Comparison of ENCODE assay signal across 8 cellular contexts in the genomic region with DNA sequence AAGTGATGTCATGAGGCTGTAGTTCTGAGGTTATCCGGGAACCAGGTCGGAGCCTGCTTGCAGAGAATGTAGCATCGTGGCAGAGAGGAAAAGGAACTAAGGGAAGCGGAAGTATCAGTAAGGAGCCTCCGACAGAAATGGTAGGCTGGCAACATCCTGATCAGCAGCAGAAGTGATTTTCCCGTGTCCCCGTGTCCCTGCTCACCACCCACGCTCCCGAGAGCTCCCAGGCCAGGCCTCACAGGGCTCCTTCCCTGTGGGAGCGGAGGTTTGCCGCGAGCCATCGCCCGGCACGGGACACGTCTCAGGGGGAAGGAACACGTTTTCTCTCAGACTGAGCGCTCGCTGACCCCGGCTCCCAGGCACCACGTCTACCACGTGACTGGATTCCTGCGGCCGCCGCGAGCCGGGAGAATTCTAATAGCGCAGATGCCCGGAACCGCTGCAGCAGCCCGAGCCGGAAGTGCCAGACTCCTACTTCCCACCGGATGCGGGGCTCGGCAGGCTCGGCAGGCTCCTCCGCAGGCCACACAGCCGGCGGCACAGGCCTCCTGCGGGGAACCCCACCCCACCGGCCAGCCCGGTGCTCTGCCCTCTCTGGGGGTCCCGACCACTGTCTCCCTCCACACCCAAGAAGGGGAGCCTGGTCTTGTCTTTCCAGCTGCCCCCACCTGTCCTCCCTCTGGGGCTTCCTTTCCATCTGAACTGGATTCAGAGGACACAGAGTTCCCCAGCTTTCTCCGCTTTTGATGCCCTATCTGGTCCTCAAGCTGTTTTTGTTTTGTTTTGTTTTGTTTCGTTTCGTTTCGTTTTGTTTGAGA.
DNase-seq lines count a peak whose midpoint lies in the region; ATAC-seq and TF ChIP-seq lines count a peak whose summit lies in the region.

No MANE protein-coding gene starts in this region.

- no peaks in the 10 kb centered on the region for H3K9me2 ChIP-seq in DOHH2 (replicated peaks; ENCODE audit: control insufficient read depth, low read length)

- H3K27me3 ChIP-seq in DOHH2 (ENCODE audit: control insufficient read depth, low read length): peaks cover 29% of the 10 kb centered on the region
- no peaks in the 10 kb centered on the region for H3K27me3 ChIP-seq in right lobe of liver

- no peaks in the 10 kb centered on the region for H3K79me2 ChIP-seq in DOHH2 (ENCODE audit: control insufficient read depth, low read length)

- H3K4me3 Mint-ChIP-seq in WTC11: peak overlapping the region; percentile 74

- peak overlapping the region; percentile 93 for H3K27ac Mint-ChIP-seq in WTC11

- no peaks in the 10 kb centered on the region for H3K9me3 Mint-ChIP-seq in WTC11

- TF ChIP-seq CTCF in DOHH2 (IDR thresholded peaks at IDR 0.05; ENCODE audit: low read depth, low read length, poor library complexity, severe bottlenecking) (no peak), WTC11 (IDR thresholded peaks at IDR 0.05) (no peak), coronary artery (IDR thresholded peaks at IDR 0.05) (no peak), right lobe of liver (IDR thresholded peaks at IDR 0.05) (no peak)

- H3K4me2 ChIP-seq in DOHH2 (ENCODE audit: low read length): peak overlapping the region; percentile 87

- H4K20me1 ChIP-seq in DOHH2 (ENCODE audit: control insufficient read depth, insufficient read depth, low read depth, low read length): no peaks in the 10 kb centered on the region

- POLR2A ChIA-PET in WTC11 (lab: Charles Lee): no interaction called here

- H3K36me3 Mint-ChIP-seq in WTC11: no peaks in the 10 kb centered on the region

- H3K4me3 ChIP-seq in DOHH2 (ENCODE audit: low read length) (peak overlapping the region; percentile 80), coronary artery (peak overlapping the region; percentile 74), right lobe of liver (peak overlapping the region; percentile 37 to 82 (median 56))

- H3K27me3 Mint-ChIP-seq in WTC11 (ENCODE audit: low read depth): peaks cover 26% of the 10 kb centered on the region

- H3K27ac ChIP-seq in DOHH2 (ENCODE audit: low read depth, low read length): no peak overlapping the region
- peak overlapping the region; percentile 58 to 81 for H3K27ac ChIP-seq in coronary artery
- peak overlapping the region; percentile 75 to 80 (median 76) for H3K27ac ChIP-seq in right lobe of liver

- H3K36me3 ChIP-seq in DOHH2 (ENCODE audit: control insufficient read depth, low read length) (no peaks in the 10 kb centered on the region), right lobe of liver (no peaks in the 10 kb centered on the region)

- no peaks in the 10 kb centered on the region for H3K9me3 ChIP-seq in DOHH2 (ENCODE audit: control insufficient read depth, insufficient read depth, low read length)
- H3K9me3 ChIP-seq in right lobe of liver: no peaks in the 10 kb centered on the region

- ATAC-seq in HG02759 (IDR thresholded peaks at IDR 0.05; ENCODE audit: unreplicated experiment) (peak; percentile 76), WTC11 (peak; percentile 73), right lobe of liver (peak; percentile 94 to 97 (median 96))

- intact Hi-C loops in right lobe of liver (cut with DNase I): no loop called here

- peak; percentile 77 for TF ChIP-seq POLR2A in right lobe of liver (IDR thresholded peaks at IDR 0.05)

- 6% methylated on average over 15 of the region's 47 CpGs for WGBS in right lobe of liver (ENCODE audit: insufficient coverage, low coverage, low lambda C conversion rate, missing lambda C conversion rate)

- H3K4me1 Mint-ChIP-seq in WTC11: peaks cover 16% of the 10 kb centered on the region

- DNase-seq in WTC11 (ENCODE audit: low spot score): peak; percentile 82
- peak; percentile 90 for DNase-seq in coronary artery (ENCODE audit: low spot score)
- peak; percentile 89 to 91 (median 91) for DNase-seq in right lobe of liver
- peak; percentile 34 to 56 for DNase-seq in stimulated activated CD4-positive, alpha-beta T cell treated with anti-CD3 and anti-CD28 coated beads, Interleukin-4, amount 100 ng/mL, for 48 hours (ENCODE audit: low read depth in 2 of 2)
- DNase-seq in stimulated activated naive CD4-positive, alpha-beta T cell treated with Interleukin-2 at 50 U/mL for 16 hours (lab: John Stamatoyannopoulos, UW): no peak
- DNase-seq in NCI-H510A treated with DMSO at 0.1 percent for 48 hours (lab: John Stamatoyannopoulos, UW): no peak

- H3K4me1 ChIP-seq in DOHH2 (ENCODE audit: control insufficient read depth, low read length) (peaks cover 15% of the 10 kb centered on the region), right lobe of liver (peaks cover 0 to 5% (median 2%) of the 10 kb centered on the region in 4 donors)

- peaks cover 5% of the 10 kb centered on the region; the same call in 1 of the 2 replicates for H3F3A ChIP-seq in DOHH2 (ENCODE audit: control insufficient read depth, insufficient read depth)

- CTCF ChIA-PET in WTC11 (lab: Charles Lee): interaction anchor here (0.7 kb wide), 1 partner anchor 16 kb away, joined by 3 read pairs; no protein-coding TSS in a partner anchor

TF ChIP-seq in WTC11, 78 proteins besides CTCF, POLR2A, EP300 and RAD21 (continues in another document):
- TF ChIP-seq ZNF232 (CRISPR knock-in tag; IDR thresholded peaks at IDR 0.05): 0 out of 2 replicates have a peak, but pooled peaks have one; percentile 62
- 0 out of 2 replicates have a peak, but pooled peaks have one; percentile 51 for TF ChIP-seq ELF4 (CRISPR knock-in tag; IDR thresholded peaks at IDR 0.05; ENCODE audit: low read depth)
- TF ChIP-seq, protein P1, sequence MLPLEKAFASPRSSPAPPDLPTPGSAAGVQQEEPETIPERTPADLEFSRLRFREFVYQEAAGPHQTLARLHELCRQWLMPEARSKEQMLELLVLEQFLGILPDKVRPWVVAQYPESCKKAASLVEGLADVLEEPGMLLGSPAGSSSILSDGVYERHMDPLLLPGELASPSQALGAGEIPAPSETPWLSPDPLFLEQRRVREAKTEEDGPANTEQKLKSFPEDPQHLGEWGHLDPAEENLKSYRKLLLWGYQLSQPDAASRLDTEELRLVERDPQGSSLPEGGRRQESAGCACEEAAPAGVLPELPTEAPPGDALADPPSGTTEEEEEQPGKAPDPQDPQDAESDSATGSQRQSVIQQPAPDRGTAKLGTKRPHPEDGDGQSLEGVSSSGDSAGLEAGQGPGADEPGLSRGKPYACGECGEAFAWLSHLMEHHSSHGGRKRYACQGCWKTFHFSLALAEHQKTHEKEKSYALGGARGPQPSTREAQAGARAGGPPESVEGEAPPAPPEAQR (CRISPR knock-in tag; IDR thresholded peaks at IDR 0.05): no peak
- TF ChIP-seq GRHL2 (CRISPR knock-in tag; IDR thresholded peaks at IDR 0.05; ENCODE audit: insufficient replicate concordance, severe bottlenecking): no peak
- TF ChIP-seq, protein P2, sequence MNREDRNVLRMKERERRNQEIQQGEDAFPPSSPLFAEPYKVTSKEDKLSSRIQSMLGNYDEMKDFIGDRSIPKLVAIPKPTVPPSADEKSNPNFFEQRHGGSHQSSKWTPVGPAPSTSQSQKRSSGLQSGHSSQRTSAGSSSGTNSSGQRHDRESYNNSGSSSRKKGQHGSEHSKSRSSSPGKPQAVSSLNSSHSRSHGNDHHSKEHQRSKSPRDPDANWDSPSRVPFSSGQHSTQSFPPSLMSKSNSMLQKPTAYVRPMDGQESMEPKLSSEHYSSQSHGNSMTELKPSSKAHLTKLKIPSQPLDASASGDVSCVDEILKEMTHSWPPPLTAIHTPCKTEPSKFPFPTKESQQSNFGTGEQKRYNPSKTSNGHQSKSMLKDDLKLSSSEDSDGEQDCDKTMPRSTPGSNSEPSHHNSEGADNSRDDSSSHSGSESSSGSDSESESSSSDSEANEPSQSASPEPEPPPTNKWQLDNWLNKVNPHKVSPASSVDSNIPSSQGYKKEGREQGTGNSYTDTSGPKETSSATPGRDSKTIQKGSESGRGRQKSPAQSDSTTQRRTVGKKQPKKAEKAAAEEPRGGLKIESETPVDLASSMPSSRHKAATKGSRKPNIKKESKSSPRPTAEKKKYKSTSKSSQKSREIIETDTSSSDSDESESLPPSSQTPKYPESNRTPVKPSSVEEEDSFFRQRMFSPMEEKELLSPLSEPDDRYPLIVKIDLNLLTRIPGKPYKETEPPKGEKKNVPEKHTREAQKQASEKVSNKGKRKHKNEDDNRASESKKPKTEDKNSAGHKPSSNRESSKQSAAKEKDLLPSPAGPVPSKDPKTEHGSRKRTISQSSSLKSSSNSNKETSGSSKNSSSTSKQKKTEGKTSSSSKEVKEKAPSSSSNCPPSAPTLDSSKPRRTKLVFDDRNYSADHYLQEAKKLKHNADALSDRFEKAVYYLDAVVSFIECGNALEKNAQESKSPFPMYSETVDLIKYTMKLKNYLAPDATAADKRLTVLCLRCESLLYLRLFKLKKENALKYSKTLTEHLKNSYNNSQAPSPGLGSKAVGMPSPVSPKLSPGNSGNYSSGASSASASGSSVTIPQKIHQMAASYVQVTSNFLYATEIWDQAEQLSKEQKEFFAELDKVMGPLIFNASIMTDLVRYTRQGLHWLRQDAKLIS (CRISPR knock-in tag; IDR thresholded peaks at IDR 0.05; ENCODE audit: borderline replicate concordance): no peak
- TF ChIP-seq IRF2 (CRISPR knock-in tag; IDR thresholded peaks at IDR 0.05; ENCODE audit: borderline replicate concordance, low read depth): no peak
- peak; percentile 74; the same call in 1 of the 2 replicates for TF ChIP-seq CREM (CRISPR knock-in tag; IDR thresholded peaks at IDR 0.05)
- TF ChIP-seq, protein P3, sequence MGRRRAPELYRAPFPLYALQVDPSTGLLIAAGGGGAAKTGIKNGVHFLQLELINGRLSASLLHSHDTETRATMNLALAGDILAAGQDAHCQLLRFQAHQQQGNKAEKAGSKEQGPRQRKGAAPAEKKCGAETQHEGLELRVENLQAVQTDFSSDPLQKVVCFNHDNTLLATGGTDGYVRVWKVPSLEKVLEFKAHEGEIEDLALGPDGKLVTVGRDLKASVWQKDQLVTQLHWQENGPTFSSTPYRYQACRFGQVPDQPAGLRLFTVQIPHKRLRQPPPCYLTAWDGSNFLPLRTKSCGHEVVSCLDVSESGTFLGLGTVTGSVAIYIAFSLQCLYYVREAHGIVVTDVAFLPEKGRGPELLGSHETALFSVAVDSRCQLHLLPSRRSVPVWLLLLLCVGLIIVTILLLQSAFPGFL (CRISPR knock-in tag; IDR thresholded peaks at IDR 0.05; ENCODE audit: borderline replicate concordance): no peak
- TF ChIP-seq FOXK1 (CRISPR knock-in tag; IDR thresholded peaks at IDR 0.05): peak; percentile 49; the same call in 1 of the 2 replicates
- no peak for TF ChIP-seq ZNF138 (CRISPR knock-in tag; conservative IDR thresholded peaks at IDR 0.05)
- TF ChIP-seq, protein P4, sequence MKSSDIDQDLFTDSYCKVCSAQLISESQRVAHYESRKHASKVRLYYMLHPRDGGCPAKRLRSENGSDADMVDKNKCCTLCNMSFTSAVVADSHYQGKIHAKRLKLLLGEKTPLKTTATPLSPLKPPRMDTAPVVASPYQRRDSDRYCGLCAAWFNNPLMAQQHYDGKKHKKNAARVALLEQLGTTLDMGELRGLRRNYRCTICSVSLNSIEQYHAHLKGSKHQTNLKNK (CRISPR knock-in tag; IDR thresholded peaks at IDR 0.05): no peak
- TF ChIP-seq TCF7 (CRISPR knock-in tag; IDR thresholded peaks at IDR 0.05; ENCODE audit: low read depth): no peak
- no peak for TF ChIP-seq GTF2I (CRISPR knock-in tag; conservative IDR thresholded peaks at IDR 0.05)
- TF ChIP-seq KAT7 (CRISPR knock-in tag; IDR thresholded peaks at IDR 0.05; ENCODE audit: borderline replicate concordance): 0 out of 2 replicates have a peak, but pooled peaks have one; percentile 49

Comparison
In these comparisons a context has a peak if more than half of its experiments do, and no peak if none do; other contexts are left out.
1. DNase-seq: peak in WTC11 (single experiment), coronary artery (single experiment), right lobe of liver (3 of 3) and stimulated activated CD4-positive, alpha-beta T cell treated with anti-CD3 and anti-CD28 coated beads, Interleukin-4, amount 100 ng/mL, for 48 hours (2 of 2); none in stimulated activated naive CD4-positive, alpha-beta T cell treated with Interleukin-2 at 50 U/mL for 16 hours (single experiment) and NCI-H510A treated with DMSO at 0.1 percent for 48 hours (single experiment).
2. Peak in every context shown above with its lines, with median percentiles within 50 percentile points of each other: H3K4me3 ChIP-seq and ATAC-seq.